1 cellular context compared by ENCODE assay signal in the genomic region with DNA sequence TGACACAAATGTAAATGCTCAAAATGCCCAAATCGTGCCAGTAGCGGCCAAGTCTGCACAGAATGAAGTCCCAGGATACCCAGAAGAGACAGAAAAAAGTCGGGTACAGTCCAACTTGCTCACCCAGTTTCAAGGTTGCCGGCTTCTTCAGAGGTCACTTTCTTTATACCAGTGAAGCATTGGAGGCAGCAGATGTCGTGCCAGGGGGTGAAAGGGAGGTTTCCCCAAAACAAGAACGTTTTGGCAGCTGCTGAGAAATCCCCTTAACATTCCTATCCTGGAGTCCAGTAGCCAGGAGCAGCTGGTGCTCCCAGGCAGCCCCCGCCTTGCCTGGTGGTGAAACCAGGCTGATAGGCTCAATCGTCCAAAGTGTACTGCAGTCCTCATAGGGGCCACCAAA.
TF ChIP-seq lines count a peak whose summit lies in the region.

No MANE protein-coding gene starts in this region.

TF ChIP-seq in GM23338, 12 proteins besides CTCF, POLR2A, EP300 and RAD21 (continued from another document):
- TF ChIP-seq, protein P1, sequence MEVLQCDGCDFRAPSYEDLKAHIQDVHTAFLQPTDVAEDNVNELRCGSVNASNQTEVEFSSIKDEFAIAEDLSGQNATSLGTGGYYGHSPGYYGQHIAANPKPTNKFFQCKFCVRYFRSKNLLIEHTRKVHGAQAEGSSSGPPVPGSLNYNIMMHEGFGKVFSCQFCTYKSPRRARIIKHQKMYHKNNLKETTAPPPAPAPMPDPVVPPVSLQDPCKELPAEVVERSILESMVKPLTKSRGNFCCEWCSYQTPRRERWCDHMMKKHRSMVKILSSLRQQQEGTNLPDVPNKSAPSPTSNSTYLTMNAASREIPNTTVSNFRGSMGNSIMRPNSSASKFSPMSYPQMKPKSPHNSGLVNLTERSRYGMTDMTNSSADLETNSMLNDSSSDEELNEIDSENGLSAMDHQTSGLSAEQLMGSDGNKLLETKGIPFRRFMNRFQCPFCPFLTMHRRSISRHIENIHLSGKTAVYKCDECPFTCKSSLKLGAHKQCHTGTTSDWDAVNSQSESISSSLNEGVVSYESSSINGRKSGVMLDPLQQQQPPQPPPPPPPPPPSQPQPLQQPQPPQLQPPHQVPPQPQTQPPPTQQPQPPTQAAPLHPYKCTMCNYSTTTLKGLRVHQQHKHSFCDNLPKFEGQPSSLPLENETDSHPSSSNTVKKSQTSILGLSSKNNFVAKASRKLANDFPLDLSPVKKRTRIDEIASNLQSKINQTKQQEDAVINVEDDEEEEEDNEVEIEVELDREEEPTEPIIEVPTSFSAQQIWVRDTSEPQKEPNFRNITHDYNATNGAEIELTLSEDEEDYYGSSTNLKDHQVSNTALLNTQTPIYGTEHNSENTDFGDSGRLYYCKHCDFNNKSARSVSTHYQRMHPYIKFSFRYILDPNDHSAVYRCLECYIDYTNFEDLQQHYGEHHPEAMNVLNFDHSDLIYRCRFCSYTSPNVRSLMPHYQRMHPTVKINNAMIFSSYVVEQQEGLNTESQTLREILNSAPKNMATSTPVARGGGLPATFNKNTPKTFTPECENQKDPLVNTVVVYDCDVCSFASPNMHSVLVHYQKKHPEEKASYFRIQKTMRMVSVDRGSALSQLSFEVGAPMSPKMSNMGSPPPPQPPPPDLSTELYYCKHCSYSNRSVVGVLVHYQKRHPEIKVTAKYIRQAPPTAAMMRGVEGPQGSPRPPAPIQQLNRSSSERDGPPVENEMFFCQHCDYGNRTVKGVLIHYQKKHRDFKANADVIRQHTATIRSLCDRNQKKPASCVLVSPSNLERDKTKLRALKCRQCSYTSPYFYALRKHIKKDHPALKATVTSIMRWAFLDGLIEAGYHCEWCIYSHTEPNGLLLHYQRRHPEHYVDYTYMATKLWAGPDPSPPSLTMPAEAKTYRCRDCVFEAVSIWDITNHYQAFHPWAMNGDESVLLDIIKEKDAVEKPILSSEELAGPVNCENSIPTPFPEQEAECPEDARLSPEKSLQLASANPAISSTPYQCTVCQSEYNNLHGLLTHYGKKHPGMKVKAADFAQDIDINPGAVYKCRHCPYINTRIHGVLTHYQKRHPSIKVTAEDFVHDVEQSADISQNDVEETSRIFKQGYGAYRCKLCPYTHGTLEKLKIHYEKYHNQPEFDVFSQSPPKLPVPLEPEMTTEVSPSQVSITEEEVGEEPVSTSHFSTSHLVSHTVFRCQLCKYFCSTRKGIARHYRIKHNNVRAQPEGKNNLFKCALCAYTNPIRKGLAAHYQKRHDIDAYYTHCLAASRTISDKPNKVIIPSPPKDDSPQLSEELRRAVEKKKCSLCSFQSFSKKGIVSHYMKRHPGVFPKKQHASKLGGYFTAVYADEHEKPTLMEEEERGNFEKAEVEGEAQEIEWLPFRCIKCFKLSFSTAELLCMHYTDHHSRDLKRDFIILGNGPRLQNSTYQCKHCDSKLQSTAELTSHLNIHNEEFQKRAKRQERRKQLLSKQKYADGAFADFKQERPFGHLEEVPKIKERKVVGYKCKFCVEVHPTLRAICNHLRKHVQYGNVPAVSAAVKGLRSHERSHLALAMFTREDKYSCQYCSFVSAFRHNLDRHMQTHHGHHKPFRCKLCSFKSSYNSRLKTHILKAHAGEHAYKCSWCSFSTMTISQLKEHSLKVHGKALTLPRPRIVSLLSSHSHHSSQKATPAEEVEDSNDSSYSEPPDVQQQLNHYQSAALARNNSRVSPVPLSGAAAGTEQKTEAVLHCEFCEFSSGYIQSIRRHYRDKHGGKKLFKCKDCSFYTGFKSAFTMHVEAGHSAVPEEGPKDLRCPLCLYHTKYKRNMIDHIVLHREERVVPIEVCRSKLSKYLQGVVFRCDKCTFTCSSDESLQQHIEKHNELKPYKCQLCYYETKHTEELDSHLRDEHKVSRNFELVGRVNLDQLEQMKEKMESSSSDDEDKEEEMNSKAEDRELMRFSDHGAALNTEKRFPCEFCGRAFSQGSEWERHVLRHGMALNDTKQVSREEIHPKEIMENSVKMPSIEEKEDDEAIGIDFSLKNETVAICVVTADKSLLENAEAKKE (CRISPR knock-in tag; IDR thresholded peaks at IDR 0.05), result no peak
- no peak for TF ChIP-seq NANOG (IDR thresholded peaks at IDR 0.05; ENCODE audit: borderline replicate concordance)
- TF ChIP-seq STAT1 (IDR thresholded peaks at IDR 0.05; ENCODE audit: unreplicated experiment), result no peak
- no peak for TF ChIP-seq POLR2AphosphoS5 (IDR thresholded peaks at IDR 0.05; ENCODE audit: low read depth)
